In genomic region chr18:36458306-36458705, GRCh38 we compare ENCODE assay signal across 24 cellular contexts.
"Had no signal": no experiment of that assay in that cellular context is flagged by ENCODE, and none has a peak within 500 bp of the region (broad histone marks: within the 10 kb centered on the region; RNA-seq: fewer than 3 reads in every experiment).

No MANE protein-coding gene starts in this region.

- H3K9ac ChIP-seq: neural progenitor cell had no signal

- H2AFZ ChIP-seq: neural progenitor cell had no signal

- H3K36me3 ChIP-seq: colonic mucosa, esophagus muscularis mucosa, gastroesophageal sphincter, neural progenitor cell, prostate gland, stomach, tibial nerve, upper lobe of left lung had no signal

- H3K4me1 ChIP-seq: colonic mucosa, esophagus muscularis mucosa, gastroesophageal sphincter, prostate gland, stomach, tibial nerve, upper lobe of left lung had no signal

- H3K27ac ChIP-seq: colonic mucosa, esophagus muscularis mucosa, foreskin keratinocyte, gastroesophageal sphincter, prostate gland, stomach, tibial nerve, upper lobe of left lung had no signal

- DNase-seq: central memory CD4-positive, alpha-beta T cell; colonic mucosa; effector CD8-positive, alpha-beta T cell; endodermal cell; foreskin keratinocyte; hypothalamus; immature natural killer cell; islet precursor cell; kidney glomerular epithelial cell; mesenchymal stem cell; mucosa of descending colon; naive thymus-derived CD4-positive, alpha-beta T cell; stimulated activated CD4-positive, alpha-beta T cell treated with anti-CD3 and anti-CD28 coated beads, Interleukin-2, amount 100 ng/mL, for 24 hours; stimulated activated CD4-positive, alpha-beta T cell treated with anti-CD3 and anti-CD28 coated beads, Interleukin-4, amount 100 ng/mL, for 24 hours; stimulated activated naive CD4-positive, alpha-beta T cell treated with Interleukin-2 at 50 U/mL for 16 hours; stomach; upper lobe of left lung had no signal

- H3K27me3 ChIP-seq: colonic mucosa, esophagus muscularis mucosa, foreskin keratinocyte, gastroesophageal sphincter, neural progenitor cell, stomach, tibial nerve, upper lobe of left lung had no signal

- H3K9me3 ChIP-seq: colonic mucosa, esophagus muscularis mucosa, gastroesophageal sphincter, mucosa of descending colon, prostate gland, stomach, tibial nerve, upper lobe of left lung had no signal

- H3K4me3 ChIP-seq: colonic mucosa, esophagus muscularis mucosa, gastroesophageal sphincter, mucosa of descending colon, neural progenitor cell, prostate gland, stomach, tibial nerve, upper lobe of left lung had no signal

- ATAC-seq: foreskin keratinocyte; gastroesophageal sphincter; mucosa of descending colon; naive thymus-derived CD4-positive, alpha-beta T cell; sciatic nerve; stimulated activated effector memory CD8-positive, alpha-beta T cell treated with anti-CD3 and anti-CD28 coated beads, Interleukin-12 subunit alpha, Interleukin-12 subunit beta, amount 100 ng/mL, for 72 hours had no signal
